In genomic region chr5:149740866-149741459, GRCh38 we compare ENCODE assay signal across 29 cellular contexts. TPM values are rescaled to one million over a fixed set of nuclear protein-coding genes. Genes with fewer than 3 reads are reported as not detected.
DNase-seq lines count a peak whose midpoint lies in the region; ATAC-seq and TF ChIP-seq lines count a peak whose summit lies in the region.
"Had no signal": no experiment of that assay in that cellular context is flagged by ENCODE, and none has a peak within 500 bp of the region (broad histone marks: within the 10 kb centered on the region; RNA-seq: fewer than 3 reads in every experiment).

No MANE protein-coding gene starts in this region.

- H3K36me3 Mint-ChIP-seq in nephron progenitor cell (ENCODE audit: low read depth) = no peaks in the 10 kb centered on the region
- H3K36me3 Mint-ChIP-seq: activated naive CD4-positive, alpha-beta T cell treated with anti-CD3 and anti-CD28 coated beads, Interleukin-2, amount 10 ng/mL, durations not matched to agents 7 days and 5 days; neural progenitor cell; stimulated activated effector memory CD8-positive, alpha-beta T cell treated with anti-CD3 and anti-CD28 coated beads, Interleukin-12 subunit alpha, Interleukin-12 subunit beta, amount 100 ng/mL, for 72 hours had no signal

- DNase-seq in NCI-H748 (lab: John Stamatoyannopoulos, UW; ENCODE audit: unreplicated experiment) (peak; percentile 34), NCI-H748 treated with DMSO at 0.1 percent for 48 hours (lab: John Stamatoyannopoulos, UW) (no peak), caudate nucleus (lab: John Stamatoyannopoulos, UW) (peak in 49 of 61 donors; percentile 7 to 87 (median 43)), medulla oblongata (ENCODE audit: extremely low spot score) (peak; percentile 13), gastrocnemius medialis (no peak), nephron progenitor cell (no peak), ACHN (no peak)
- DNase-seq: activated CD4-positive, alpha-beta T cell treated with anti-CD3 and anti-CD28 coated beads for 48 hours; activated naive CD4-positive, alpha-beta T cell treated with anti-CD3 and anti-CD28 coated beads, Interleukin-2, amount 10 ng/mL, durations not matched to agents 7 days and 5 days; amniotic stem cell; BE2C; central memory CD4-positive, alpha-beta T cell; DMS79; GM23248; HFFc6; KBM-7; NCI-H1694; NCI-H226; NCI-H82; T-helper 2 cell; testis; uterus had no signal

- no peak overlapping the region for H3K27ac Mint-ChIP-seq in nephron progenitor cell
- H3K27ac Mint-ChIP-seq: activated naive CD4-positive, alpha-beta T cell treated with anti-CD3 and anti-CD28 coated beads, Interleukin-2, amount 10 ng/mL, durations not matched to agents 7 days and 5 days; HFFc6; neural progenitor cell; progenitor cell of endocrine pancreas had no signal

- no peaks in the 10 kb centered on the region for H3K36me3 ChIP-seq in gastrocnemius medialis
- H3K36me3 ChIP-seq: BE2C, neural progenitor cell, uterus had no signal

- in situ Hi-C loops in gastrocnemius medialis (cut with MboI; ENCODE audit: low sequenced_read_pairs in 4 of 4) = no loop called here
- in situ Hi-C loops in ACHN (cut with HindIII; ENCODE audit: low pct_ligation_motif_present, low pct_unique_long_range_greater_than_20kb, low sequenced_read_pairs) = no loop called here

- intact Hi-C loops in gastrocnemius medialis (cut with DNase I; ENCODE audit: low total_unique reads) = loop anchor here (10.0 kb wide), 1 partner anchor 586 kb away; no protein-coding TSS in a partner anchor

- peaks cover 16% of the 10 kb centered on the region for H3K27me3 Mint-ChIP-seq in nephron progenitor cell (ENCODE audit: low read depth, poor library complexity)
- H3K27me3 Mint-ChIP-seq: activated naive CD4-positive, alpha-beta T cell treated with anti-CD3 and anti-CD28 coated beads, Interleukin-2, amount 10 ng/mL, durations not matched to agents 7 days and 5 days had no signal

- ATAC-seq in gastrocnemius medialis (no peak), HG03565 (IDR thresholded peaks at IDR 0.05; ENCODE audit: unreplicated experiment) (no peak)
- ATAC-seq: SK-N-SH treated with all-trans-retinoic acid at 6 μM for 48 hours; stimulated activated effector memory CD8-positive, alpha-beta T cell treated with anti-CD3 and anti-CD28 coated beads, Interleukin-12 subunit alpha, Interleukin-12 subunit beta, amount 100 ng/mL, for 72 hours had no signal

- H3K9me3 Mint-ChIP-seq in nephron progenitor cell = no peaks in the 10 kb centered on the region
- H3K9me3 Mint-ChIP-seq: activated naive CD4-positive, alpha-beta T cell treated with anti-CD3 and anti-CD28 coated beads, Interleukin-2, amount 10 ng/mL, durations not matched to agents 7 days and 5 days; HFFc6; neural progenitor cell; stimulated activated effector memory CD8-positive, alpha-beta T cell treated with anti-CD3 and anti-CD28 coated beads, Interleukin-12 subunit alpha, Interleukin-12 subunit beta, amount 100 ng/mL, for 72 hours had no signal

- peaks cover 5% of the 10 kb centered on the region for H3K4me1 Mint-ChIP-seq in nephron progenitor cell
- H3K4me1 Mint-ChIP-seq: activated naive CD4-positive, alpha-beta T cell treated with anti-CD3 and anti-CD28 coated beads, Interleukin-2, amount 10 ng/mL, durations not matched to agents 7 days and 5 days; neural progenitor cell had no signal

- no peak overlapping the region for H3K4me3 Mint-ChIP-seq in nephron progenitor cell
- H3K4me3 Mint-ChIP-seq: activated naive CD4-positive, alpha-beta T cell treated with anti-CD3 and anti-CD28 coated beads, Interleukin-2, amount 10 ng/mL, durations not matched to agents 7 days and 5 days; HFFc6; neural progenitor cell; stimulated activated effector memory CD8-positive, alpha-beta T cell treated with anti-CD3 and anti-CD28 coated beads, Interleukin-12 subunit alpha, Interleukin-12 subunit beta, amount 100 ng/mL, for 72 hours had no signal

- H3K4me3 ChIP-seq in gastrocnemius medialis = no peak overlapping the region
- H3K4me3 ChIP-seq: GM23248, neural progenitor cell, smooth muscle cell, testis, uterus had no signal

- H3K27ac ChIP-seq in caudate nucleus (ENCODE audit: low read depth, low read length) (peak overlapping the region; percentile 76), gastrocnemius medialis (peak overlapping the region; percentile 84 to 99 (median 98))
- H3K27ac ChIP-seq: epithelial cell of prostate, GM23248, neural progenitor cell, testis, uterus had no signal

- TF ChIP-seq POLR2A in gastrocnemius medialis (IDR thresholded peaks at IDR 0.05) = no peak

- H3K4me1 ChIP-seq in gastrocnemius medialis = peaks cover 39 to 52% of the 10 kb centered on the region in 2 donors
- H3K4me1 ChIP-seq: BE2C, neural progenitor cell, testis, uterus had no signal

- no peak for TF ChIP-seq CTCF in gastrocnemius medialis (IDR thresholded peaks at IDR 0.05 in 4 of 5, conservative IDR thresholded peaks at IDR 0.05 in 1 of 5)
- no peak for TF ChIP-seq CTCF in nephron progenitor cell (IDR thresholded peaks at IDR 0.05)

- no peaks in the 10 kb centered on the region for H3K27me3 ChIP-seq in gastrocnemius medialis
- H3K27me3 ChIP-seq: BE2C, neural progenitor cell, testis, uterus had no signal

- no peaks in the 10 kb centered on the region for H3K9me3 ChIP-seq in gastrocnemius medialis
- H3K9me3 ChIP-seq: BE2C, testis, uterus had no signal

RNA-seq across cellular contexts. Expression of gene PPARGC1B, which starts 10.9 kb away (rescaled TPM):
- total RNA-seq in gastrocnemius medialis = 1 to 10 TPM; 3.9 to 6.8 (median 4.8) TPM

Comparison
In these comparisons a context has a peak if more than half of its experiments do, and no peak if none do; other contexts are left out.
1. DNase-seq: peak in NCI-H748 (single experiment), caudate nucleus (49 of 61) and medulla oblongata (single experiment); none in NCI-H748 treated with DMSO at 0.1 percent for 48 hours (single experiment), gastrocnemius medialis (0 of 2), nephron progenitor cell (single experiment) and ACHN (single experiment).